Comparison of ENCODE assay signal across 10 cellular contexts in genomic region chr13:24063281-24063851, GRCh38.
DNase-seq lines count a peak whose midpoint lies in the region; ATAC-seq lines count a peak whose summit lies in the region.
"Had no signal": no experiment of that assay in that cellular context is flagged by ENCODE, and none has a peak within 500 bp of the region (broad histone marks: within the 10 kb centered on the region; RNA-seq: fewer than 3 reads in every experiment).

No MANE protein-coding gene starts in this region.

- DNase-seq in activated CD8-positive, alpha-beta memory T cell treated with anti-CD3 and anti-CD28 coated beads, Interleukin-2, amount 10 ng/mL, durations not matched to agents 7 days and 5 days: no peak
- no peak for DNase-seq in activated CD8-positive, alpha-beta memory T cell treated with anti-CD3 and anti-CD28 coated beads, Interleukin-2, amount 50 U/mL, for 4 hours
- DNase-seq in UCSD-AML1 (lab: John Stamatoyannopoulos, UW; ENCODE audit: unreplicated experiment): peak; percentile 36
- peak; percentile 43 for DNase-seq in left cardiac atrium
- DNase-seq in stimulated activated naive CD8-positive, alpha-beta T cell treated with anti-CD3 and anti-CD28 coated beads, Interleukin-15, amount 100 ng/mL, for 72 hours: no peak
- DNase-seq in pons (ENCODE audit: low spot score): no peak
- no peak for DNase-seq in HUDEP-2 (lab: John Stamatoyannopoulos, UW; ENCODE audit: unreplicated experiment in 76 of 76)
- no peak for DNase-seq in NCI-H82 treated with DMSO at 0.1 percent for 48 hours (lab: John Stamatoyannopoulos, UW; ENCODE audit: unreplicated experiment)
- DNase-seq: NCI-H446 treated with DMSO at 0.1 percent for 48 hours had no signal

- CTCF ChIA-PET in activated CD8-positive, alpha-beta memory T cell treated with anti-CD3 and anti-CD28 coated beads, Interleukin-2, amount 10 ng/mL, durations not matched to agents 7 days and 5 days (lab: Charles Lee): interaction anchor here (1.0 to 1.2 kb wide), 2 partner anchors 10 to 156 kb away, joined by 3 to 7 read pairs; no protein-coding TSS in a partner anchor

- H3K27me3 Mint-ChIP-seq in activated CD8-positive, alpha-beta memory T cell treated with anti-CD3 and anti-CD28 coated beads, Interleukin-2, amount 10 ng/mL, durations not matched to agents 7 days and 5 days: peaks cover 8% of the 10 kb centered on the region
- H3K27me3 Mint-ChIP-seq in stimulated activated naive CD8-positive, alpha-beta T cell treated with anti-CD3 and anti-CD28 coated beads, Interleukin-15, amount 100 ng/mL, for 72 hours: no peaks in the 10 kb centered on the region

- intact Hi-C loops in left cardiac atrium (cut with DNase I): no loop called here

- peaks cover 11% of the 10 kb centered on the region for H3K4me1 Mint-ChIP-seq in activated CD8-positive, alpha-beta memory T cell treated with anti-CD3 and anti-CD28 coated beads, Interleukin-2, amount 10 ng/mL, durations not matched to agents 7 days and 5 days
- peaks cover 30% of the 10 kb centered on the region for H3K4me1 Mint-ChIP-seq in stimulated activated naive CD8-positive, alpha-beta T cell treated with anti-CD3 and anti-CD28 coated beads, Interleukin-15, amount 100 ng/mL, for 72 hours

- peak; percentile 16 for ATAC-seq in activated CD8-positive, alpha-beta memory T cell treated with anti-CD3 and anti-CD28 coated beads, Interleukin-2, amount 10 ng/mL, durations not matched to agents 7 days and 5 days
- ATAC-seq in left cardiac atrium: peak; percentile 41 to 68
- peak; percentile 60 for ATAC-seq in stimulated activated naive CD8-positive, alpha-beta T cell treated with anti-CD3 and anti-CD28 coated beads, Interleukin-15, amount 100 ng/mL, for 72 hours
- ATAC-seq: SK-N-SH treated with all-trans-retinoic acid at 6 μM for 48 hours had no signal

- no peaks in the 10 kb centered on the region for H3K9me3 Mint-ChIP-seq in activated CD8-positive, alpha-beta memory T cell treated with anti-CD3 and anti-CD28 coated beads, Interleukin-2, amount 10 ng/mL, durations not matched to agents 7 days and 5 days (ENCODE audit: low read depth)
- no peaks in the 10 kb centered on the region for H3K9me3 Mint-ChIP-seq in stimulated activated naive CD8-positive, alpha-beta T cell treated with anti-CD3 and anti-CD28 coated beads, Interleukin-15, amount 100 ng/mL, for 72 hours

- peaks cover 2% of the 10 kb centered on the region for H3K36me3 Mint-ChIP-seq in activated CD8-positive, alpha-beta memory T cell treated with anti-CD3 and anti-CD28 coated beads, Interleukin-2, amount 10 ng/mL, durations not matched to agents 7 days and 5 days

- H3K4me3 Mint-ChIP-seq in activated CD8-positive, alpha-beta memory T cell treated with anti-CD3 and anti-CD28 coated beads, Interleukin-2, amount 10 ng/mL, durations not matched to agents 7 days and 5 days: no peak overlapping the region
- peak overlapping the region; percentile 69 to 70 for H3K4me3 Mint-ChIP-seq in stimulated activated naive CD8-positive, alpha-beta T cell treated with anti-CD3 and anti-CD28 coated beads, Interleukin-15, amount 100 ng/mL, for 72 hours

- H3K27ac Mint-ChIP-seq in activated CD8-positive, alpha-beta memory T cell treated with anti-CD3 and anti-CD28 coated beads, Interleukin-2, amount 10 ng/mL, durations not matched to agents 7 days and 5 days: no peak overlapping the region
- peak overlapping the region; percentile 86 to 92 for H3K27ac Mint-ChIP-seq in stimulated activated naive CD8-positive, alpha-beta T cell treated with anti-CD3 and anti-CD28 coated beads, Interleukin-15, amount 100 ng/mL, for 72 hours

Comparison
In these comparisons a context has a peak if more than half of its experiments do, and no peak if none do; other contexts are left out.
1. DNase-seq: peak in UCSD-AML1 (single experiment) and left cardiac atrium (single experiment); none in activated CD8-positive, alpha-beta memory T cell treated with anti-CD3 and anti-CD28 coated beads, Interleukin-2, amount 10 ng/mL, durations not matched to agents 7 days and 5 days (single experiment), activated CD8-positive, alpha-beta memory T cell treated with anti-CD3 and anti-CD28 coated beads, Interleukin-2, amount 50 U/mL, for 4 hours (single experiment), stimulated activated naive CD8-positive, alpha-beta T cell treated with anti-CD3 and anti-CD28 coated beads, Interleukin-15, amount 100 ng/mL, for 72 hours (0 of 2), pons (single experiment), HUDEP-2 (0 of 76) and NCI-H82 treated with DMSO at 0.1 percent for 48 hours (single experiment).
2. Peak in every context shown above with its lines, with median percentiles within 50 percentile points of each other: ATAC-seq.